ENCODE assay signal across 19 cellular contexts in genomic region chr2:240235149-240235803, GRCh38.
A peak's percentile ranks its signal among the peaks of the same experiment; 100 is the strongest.
DNase-seq lines count a peak whose midpoint lies in the region; ATAC-seq and TF ChIP-seq lines count a peak whose summit lies in the region.
"Had no signal": no experiment of that assay in that cellular context is flagged by ENCODE, and none has a peak within 500 bp of the region (broad histone marks: within the 10 kb centered on the region; RNA-seq: fewer than 3 reads in every experiment).

No MANE protein-coding gene starts in this region.

- no peak overlapping the region for H3K4me3 ChIP-seq in heart right ventricle
- no peak overlapping the region for H3K4me3 ChIP-seq in osteoblast (ENCODE audit: insufficient read depth, low read length)
- no peak overlapping the region for H3K4me3 ChIP-seq in mammary epithelial cell (replicated peaks in 1 of 3; ENCODE audit: insufficient read depth in 1 of 3, low read depth in 2 of 3, low read length in 3 of 3)
- H3K4me3 ChIP-seq: HAP-1, lung, SJSA1 had no signal

- intact Hi-C loops in heart right ventricle (cut with DNase I) = loop anchor here in 5 of 10 donors (5.0 to 10.0 kb wide), 5 partner anchors 62 to 137 kb away; no protein-coding TSS in a partner anchor
- intact Hi-C loops in left cardiac atrium (cut with DNase I) = loop anchor here in 1 of 2 donors (5.0 kb wide), 1 partner anchor 57 kb away; no protein-coding TSS in a partner anchor
- intact Hi-C loops in mammary epithelial cell (cut with micrococcal nuclease) = no loop called here

- no peaks in the 10 kb centered on the region for H4K20me1 ChIP-seq in osteoblast (ENCODE audit: insufficient read depth, low read length)
- no peaks in the 10 kb centered on the region for H4K20me1 ChIP-seq in mammary epithelial cell (ENCODE audit: insufficient read depth, low read length)

- H3K27ac ChIP-seq in heart right ventricle (peak overlapping the region in 6 of 10 donors; percentile 55 to 91 (median 78)), osteoblast (ENCODE audit: low read depth, low read length) (no peak overlapping the region), mammary epithelial cell (ENCODE audit: insufficient read depth, low read depth, low read length) (no peak overlapping the region)
- H3K27ac ChIP-seq: SJSA1 had no signal

- BruUV-seq in mammary epithelial cell (replicated peaks; lab: Mats Ljungman, UMichigan) = no TSS peak

- CTCF ChIA-PET in mammary epithelial cell (lab: Charles Lee; ENCODE audit: low non-redundant PET) = interaction anchor here (0.6 kb wide), 1 partner anchor 213 kb away, joined by 3 read pairs; no protein-coding TSS in a partner anchor

- no peak overlapping the region for H3K4me2 ChIP-seq in osteoblast (ENCODE audit: insufficient read depth, low read length)
- H3K4me2 ChIP-seq in mammary epithelial cell (ENCODE audit: insufficient read depth, low read depth, low read length) = no peak overlapping the region

- no peak overlapping the region for H3K9ac ChIP-seq in mammary epithelial cell (ENCODE audit: insufficient read depth, low read length)

- TF ChIP-seq CTCF in heart right ventricle (IDR thresholded peaks at IDR 0.05) (no peak), osteoblast (IDR thresholded peaks at IDR 0.05; ENCODE audit: extremely low read depth, low read depth, low read length) (no peak), mammary epithelial cell (conservative IDR thresholded peaks at IDR 0.05 in 1 of 2, IDR thresholded peaks at IDR 0.05 in 1 of 2; ENCODE audit: extremely low read depth in 1 of 2, insufficient read depth in 1 of 2, low read depth in 1 of 2, low read length in 2 of 2) (no peak)

- no peaks in the 10 kb centered on the region for H3K9me3 ChIP-seq in heart right ventricle
- H3K9me3 ChIP-seq in osteoblast (ENCODE audit: low read depth, low read length) = no peaks in the 10 kb centered on the region
- H3K9me3 ChIP-seq in mammary epithelial cell (replicated peaks; ENCODE audit: insufficient read depth, low read length) = no peaks in the 10 kb centered on the region
- H3K9me3 ChIP-seq: HAP-1, SJSA1 had no signal

- dilution Hi-C loops in mammary epithelial cell (cut with HindIII; ENCODE audit: low sequenced_read_pairs) = loop anchor here (10.0 kb wide), 2 partner anchors 200 to 240 kb away; partner anchors contain the start of gene GPC1

- H3K4me1 ChIP-seq in heart right ventricle (peaks cover 0 to 48% (median 21%) of the 10 kb centered on the region in 9 donors), osteoblast (ENCODE audit: insufficient read depth, low read length) (peaks cover 11% of the 10 kb centered on the region), mammary epithelial cell (ENCODE audit: insufficient read depth, low read length) (peaks cover 31% of the 10 kb centered on the region)
- H3K4me1 ChIP-seq: HAP-1 had no signal

- H2AFZ ChIP-seq in osteoblast (ENCODE audit: low read length) (no peak overlapping the region), mammary epithelial cell (ENCODE audit: low read depth, low read length) (no peak overlapping the region)

- H3K79me2 ChIP-seq in osteoblast (ENCODE audit: insufficient read depth, low read length) = no peaks in the 10 kb centered on the region
- no peaks in the 10 kb centered on the region for H3K79me2 ChIP-seq in mammary epithelial cell (ENCODE audit: insufficient read depth, low read length)

- WGBS in heart right ventricle, 2 donors = 84 to 85% methylated on average over 17 of the region's 17 CpGs
- 46% methylated on average over 11 of the region's 17 CpGs for WGBS in mammary epithelial cell (ENCODE audit: low coverage, missing lambda C conversion rate)

- in situ Hi-C loops in mammary epithelial cell (cut with MboI; ENCODE audit: low sequenced_read_pairs in 2 of 2) = no loop called here

- no peaks in the 10 kb centered on the region for H3K36me3 ChIP-seq in heart right ventricle
- H3K36me3 ChIP-seq in osteoblast (ENCODE audit: insufficient read depth, low read length) = no peaks in the 10 kb centered on the region
- H3K36me3 ChIP-seq in mammary epithelial cell (ENCODE audit: insufficient read depth, low read length) = no peaks in the 10 kb centered on the region
- H3K36me3 ChIP-seq: HAP-1, SJSA1 had no signal

- H3K27me3 ChIP-seq in heart right ventricle = peaks cover 0 to 7% (median 0%) of the 10 kb centered on the region in 7 donors
- no peaks in the 10 kb centered on the region for H3K27me3 ChIP-seq in osteoblast (ENCODE audit: insufficient read depth, low read length)
- no peaks in the 10 kb centered on the region for H3K27me3 ChIP-seq in mammary epithelial cell (ENCODE audit: insufficient read depth, low read length)
- H3K27me3 ChIP-seq: SJSA1 had no signal

- ATAC-seq in heart right ventricle (no peak), left cardiac atrium (no peak), esophagus mucosa (peak; percentile 5), GM19351 (IDR thresholded peaks at IDR 0.05; ENCODE audit: unreplicated experiment) (no peak)
- ATAC-seq: activated CD8-positive, alpha-beta T cell treated with anti-CD3 and anti-CD28 coated beads, Interleukin-2, amount 10 ng/mL, durations not matched to agents 7 days and 5 days; naive thymus-derived CD4-positive, alpha-beta T cell had no signal

- DNase-seq in heart right ventricle = peak in 1 of 2 donors; percentile 4
- no peak for DNase-seq in left cardiac atrium
- peak; percentile 52 for DNase-seq in osteoblast (ENCODE audit: insufficient read length, low spot score, missing footprints)
- peak; percentile 41 for DNase-seq in ureter (ENCODE audit: low spot score)
- DNase-seq in mammary epithelial cell = no peak
- DNase-seq in glomerular visceral epithelial cell (ENCODE audit: extremely low spot score) = no peak
- DNase-seq: activated CD8-positive, alpha-beta T cell treated with anti-CD3 and anti-CD28 coated beads, Interleukin-2, amount 10 ng/mL, durations not matched to agents 7 days and 5 days; amniotic stem cell; CD4-positive, alpha-beta memory T cell; central memory CD4-positive, alpha-beta T cell; effector CD4-positive, alpha-beta T cell; naive thymus-derived CD4-positive, alpha-beta T cell; NCI-H1694; NCI-H345 had no signal

Comparison
In these comparisons a context has a peak if more than half of its experiments do, and no peak if none do; other contexts are left out.
1. DNase-seq: peak in osteoblast (single experiment) and ureter (single experiment); none in left cardiac atrium (single experiment), mammary epithelial cell (single experiment) and glomerular visceral epithelial cell (single experiment).
2. H3K27ac ChIP-seq: peak in heart right ventricle (6 of 10); none in osteoblast (single experiment) and mammary epithelial cell (single experiment).